ENCODE assay signal across 30 cellular contexts in genomic region chr2:85240055-85240454, GRCh38.
A peak's percentile ranks its signal among the peaks of the same experiment; 100 is the strongest.
DNase-seq lines count a peak whose midpoint lies in the region; ATAC-seq and TF ChIP-seq lines count a peak whose summit lies in the region.
"Had no signal": no experiment of that assay in that cellular context is flagged by ENCODE, and none has a peak within 500 bp of the region (broad histone marks: within the 10 kb centered on the region; RNA-seq: fewer than 3 reads in every experiment).

No MANE protein-coding gene starts in this region.

- no peak for TF ChIP-seq CTCF in GM23338 (conservative IDR thresholded peaks at IDR 0.05; ENCODE audit: low read depth in 2 of 2)
- TF ChIP-seq CTCF in chondrocyte (IDR thresholded peaks at IDR 0.05): no peak
- no peak for TF ChIP-seq CTCF in heart right ventricle (IDR thresholded peaks at IDR 0.05)
- no peak for TF ChIP-seq CTCF in adrenal gland (IDR thresholded peaks at IDR 0.05)

- H4K20me1 ChIP-seq in GM23338 (replicated peaks; ENCODE audit: insufficient read depth): peaks cover 8% of the 10 kb centered on the region

- peaks cover 33% of the 10 kb centered on the region for H3K36me3 Mint-ChIP-seq in GM23338 (ENCODE audit: low read depth)
- peaks cover 3% of the 10 kb centered on the region for H3K36me3 Mint-ChIP-seq in chondrocyte (ENCODE audit: low read depth)
- H3K36me3 Mint-ChIP-seq: activated naive CD4-positive, alpha-beta T cell treated with anti-CD3 and anti-CD28 coated beads, Interleukin-2, amount 50 U/mL, for 24 hours; CD4-positive, CD25-positive, alpha-beta regulatory T cell had no signal

- no peaks in the 10 kb centered on the region for H3K9me3 ChIP-seq in heart right ventricle
- H3K9me3 ChIP-seq in adrenal gland (replicated peaks in 1 of 3): no peaks in the 10 kb centered on the region
- H3K9me3 ChIP-seq: A549, breast epithelium, lower lobe of right lung, suprapubic skin had no signal

- H3K27me3 ChIP-seq in GM23338 (ENCODE audit: insufficient read depth): no peaks in the 10 kb centered on the region
- no peaks in the 10 kb centered on the region for H3K27me3 ChIP-seq in heart right ventricle
- H3K27me3 ChIP-seq in adrenal gland: no peaks in the 10 kb centered on the region
- H3K27me3 ChIP-seq: breast epithelium, suprapubic skin had no signal

- H3K9me3 Mint-ChIP-seq in GM23338: peaks cover 2% of the 10 kb centered on the region; the same call in 1 of the 3 replicates
- no peaks in the 10 kb centered on the region for H3K9me3 Mint-ChIP-seq in chondrocyte (ENCODE audit: low read depth)
- H3K9me3 Mint-ChIP-seq: activated CD4-positive, alpha-beta T cell treated with anti-CD3 and anti-CD28 coated beads, Interleukin-2, amount 10 ng/mL, durations not matched to agents 24 days and 14 days; activated naive CD4-positive, alpha-beta T cell treated with anti-CD3 and anti-CD28 coated beads, Interleukin-2, amount 50 U/mL, for 24 hours; CD4-positive, CD25-positive, alpha-beta regulatory T cell had no signal

- ATAC-seq in GM23338 (no peak), heart right ventricle (peak; percentile 39 to 90 (median 74)), HG02678 (IDR thresholded peaks at IDR 0.05; ENCODE audit: unreplicated experiment) (no peak), GM18498 (IDR thresholded peaks at IDR 0.05; ENCODE audit: unreplicated experiment) (no peak)
- ATAC-seq: A549; lower lobe of right lung; naive thymus-derived CD4-positive, alpha-beta T cell had no signal

- H3K4me3 ChIP-seq in GM23338 (no peak overlapping the region), heart right ventricle (no peak overlapping the region), adrenal gland (no peak overlapping the region)
- H3K4me3 ChIP-seq: A549, breast epithelium, lower lobe of right lung, PC-9, suprapubic skin had no signal

- H3K79me2 ChIP-seq in GM23338 (replicated peaks; ENCODE audit: insufficient read depth): peaks cover 92% of the 10 kb centered on the region

- H3K4me3 Mint-ChIP-seq in GM23338: no peak overlapping the region; the same call in 2 of the 3 replicates
- H3K4me3 Mint-ChIP-seq in chondrocyte (ENCODE audit: unreplicated experiment): no peak overlapping the region
- H3K4me3 Mint-ChIP-seq: activated CD4-positive, alpha-beta T cell treated with anti-CD3 and anti-CD28 coated beads, Interleukin-2, amount 10 ng/mL, durations not matched to agents 24 days and 14 days; activated naive CD4-positive, alpha-beta T cell treated with anti-CD3 and anti-CD28 coated beads, Interleukin-2, amount 50 U/mL, for 24 hours; CD4-positive, CD25-positive, alpha-beta regulatory T cell had no signal

- peaks cover 39% of the 10 kb centered on the region for H3K27me3 Mint-ChIP-seq in GM23338 (ENCODE audit: insufficient read depth, low read depth, poor library complexity)
- no peaks in the 10 kb centered on the region for H3K27me3 Mint-ChIP-seq in chondrocyte (ENCODE audit: low read depth)

- no peak for TF ChIP-seq POLR2A in adrenal gland (IDR thresholded peaks at IDR 0.05)

- no peak for DNase-seq in GM23338 (ENCODE audit: low spot score)
- DNase-seq in chondrocyte (ENCODE audit: low spot score): no peak
- DNase-seq in heart right ventricle: peak in 1 of 2 donors; percentile 33
- DNase-seq in pons (ENCODE audit: low spot score): peak; percentile 30
- DNase-seq in SW 1271 (lab: John Stamatoyannopoulos, UW): no peak
- no peak for DNase-seq in adrenal gland
- DNase-seq: activated CD4-positive, alpha-beta T cell treated with anti-CD3 and anti-CD28 coated beads, Interleukin-2, amount 10 ng/mL, durations not matched to agents 24 days and 14 days; activated CD8-positive, alpha-beta memory T cell treated with anti-CD3 and anti-CD28 coated beads for 24 hours; AML-193; glutamatergic neuron; lower lobe of right lung; MM.1S; naive thymus-derived CD4-positive, alpha-beta T cell; NCI-H1105 treated with DMSO at 0.1 percent for 48 hours; NCI-H1930; NCI-H226; NCI-H69; PC-9; SHP77; small intestine; stimulated activated naive CD4-positive, alpha-beta T cell treated with Interleukin-2 at 50 U/mL for 16 hours; WERI-Rb-1 had no signal

- intact Hi-C loops in heart right ventricle (cut with DNase I): loop anchor here in 4 of 10 donors (5.0 kb wide), 2 partner anchors 47 to 108 kb away; partner anchors contain the start of gene TCF7L1 (in 3 of the 4)
- intact Hi-C loops in adrenal gland (cut with DNase I): no loop called here

- WGBS in heart right ventricle, 2 donors: 44 to 59% methylated on average over 8 of the region's 8 CpGs
- 58 to 64% (median 61%) methylated on average over 8 of the region's 8 CpGs for WGBS in adrenal gland, 4 donors

- no peaks in the 10 kb centered on the region for H3K9me2 ChIP-seq in GM23338 (ENCODE audit: insufficient read depth)

- no peak overlapping the region for H3K4me2 ChIP-seq in GM23338
- H3K4me2 ChIP-seq: A549, PC-9 had no signal

- H3K4me1 ChIP-seq in GM23338 (ENCODE audit: insufficient read depth) (peaks cover 77% of the 10 kb centered on the region), heart right ventricle (peaks cover 0 to 60% (median 28%) of the 10 kb centered on the region in 9 donors), adrenal gland (replicated peaks in 1 of 2) (peaks cover 0 to 17% of the 10 kb centered on the region in 2 donors)
- H3K4me1 ChIP-seq: A549, breast epithelium, suprapubic skin had no signal

- peaks cover 23% of the 10 kb centered on the region for H3F3A ChIP-seq in GM23338 (replicated peaks; ENCODE audit: low read depth)

- peaks cover 91% of the 10 kb centered on the region for H3K4me1 Mint-ChIP-seq in GM23338
- peaks cover 48% of the 10 kb centered on the region for H3K4me1 Mint-ChIP-seq in chondrocyte (ENCODE audit: low read depth)

- H3K36me3 ChIP-seq in GM23338 (ENCODE audit: insufficient read depth) (no peaks in the 10 kb centered on the region; the same call in 1 of the 2 replicates), heart right ventricle (no peaks in the 10 kb centered on the region), adrenal gland (replicated peaks in 1 of 2) (no peaks in the 10 kb centered on the region)
- H3K36me3 ChIP-seq: breast epithelium, lower lobe of right lung, suprapubic skin, WERI-Rb-1 had no signal

- H3K27ac Mint-ChIP-seq in GM23338: peak overlapping the region; percentile 58; the same call in 1 of the 2 replicates
- H3K27ac Mint-ChIP-seq in chondrocyte (ENCODE audit: unreplicated experiment): peak overlapping the region; percentile 65
- H3K27ac Mint-ChIP-seq: activated CD4-positive, alpha-beta T cell treated with anti-CD3 and anti-CD28 coated beads, Interleukin-2, amount 10 ng/mL, durations not matched to agents 24 days and 14 days; activated naive CD4-positive, alpha-beta T cell treated with anti-CD3 and anti-CD28 coated beads, Interleukin-2, amount 50 U/mL, for 24 hours; CD4-positive, CD25-positive, alpha-beta regulatory T cell; naive thymus-derived CD4-positive, alpha-beta T cell had no signal

- H3K27ac ChIP-seq in GM23338 (ENCODE audit: low read depth) (no peak overlapping the region; the same call in 1 of the 2 replicates), heart right ventricle (peak overlapping the region in 8 of 10 donors; percentile 35 to 79 (median 48)), adrenal gland (no peak overlapping the region)
- H3K27ac ChIP-seq: A549, breast epithelium, epithelial cell of prostate, lower lobe of right lung, PC-9, suprapubic skin, WERI-Rb-1 had no signal

- H2AFZ ChIP-seq in GM23338: no peak overlapping the region
- H2AFZ ChIP-seq: PC-9 had no signal

TF ChIP-seq in GM23338, 12 proteins besides CTCF, POLR2A, EP300 and RAD21 (continues in another document):
- no peak for TF ChIP-seq EZH2phosphoT487 (IDR thresholded peaks at IDR 0.05; ENCODE audit: unreplicated experiment)
- TF ChIP-seq ZNF331 (CRISPR knock-in tag; IDR thresholded peaks at IDR 0.05; ENCODE audit: low read depth): no peak
- no peak for TF ChIP-seq ETS1 (IDR thresholded peaks at IDR 0.05)

Comparison
In these comparisons a context has a peak if more than half of its experiments do, and no peak if none do; other contexts are left out.
1. ATAC-seq: peak in heart right ventricle (8 of 8); none in GM23338 (single experiment), HG02678 (single experiment) and GM18498 (single experiment).
2. H3K27ac ChIP-seq: peak in heart right ventricle (8 of 10); none in GM23338 (single experiment) and adrenal gland (0 of 5).